Comparison of ENCODE assay signal across 12 cellular contexts in the genomic region with DNA sequence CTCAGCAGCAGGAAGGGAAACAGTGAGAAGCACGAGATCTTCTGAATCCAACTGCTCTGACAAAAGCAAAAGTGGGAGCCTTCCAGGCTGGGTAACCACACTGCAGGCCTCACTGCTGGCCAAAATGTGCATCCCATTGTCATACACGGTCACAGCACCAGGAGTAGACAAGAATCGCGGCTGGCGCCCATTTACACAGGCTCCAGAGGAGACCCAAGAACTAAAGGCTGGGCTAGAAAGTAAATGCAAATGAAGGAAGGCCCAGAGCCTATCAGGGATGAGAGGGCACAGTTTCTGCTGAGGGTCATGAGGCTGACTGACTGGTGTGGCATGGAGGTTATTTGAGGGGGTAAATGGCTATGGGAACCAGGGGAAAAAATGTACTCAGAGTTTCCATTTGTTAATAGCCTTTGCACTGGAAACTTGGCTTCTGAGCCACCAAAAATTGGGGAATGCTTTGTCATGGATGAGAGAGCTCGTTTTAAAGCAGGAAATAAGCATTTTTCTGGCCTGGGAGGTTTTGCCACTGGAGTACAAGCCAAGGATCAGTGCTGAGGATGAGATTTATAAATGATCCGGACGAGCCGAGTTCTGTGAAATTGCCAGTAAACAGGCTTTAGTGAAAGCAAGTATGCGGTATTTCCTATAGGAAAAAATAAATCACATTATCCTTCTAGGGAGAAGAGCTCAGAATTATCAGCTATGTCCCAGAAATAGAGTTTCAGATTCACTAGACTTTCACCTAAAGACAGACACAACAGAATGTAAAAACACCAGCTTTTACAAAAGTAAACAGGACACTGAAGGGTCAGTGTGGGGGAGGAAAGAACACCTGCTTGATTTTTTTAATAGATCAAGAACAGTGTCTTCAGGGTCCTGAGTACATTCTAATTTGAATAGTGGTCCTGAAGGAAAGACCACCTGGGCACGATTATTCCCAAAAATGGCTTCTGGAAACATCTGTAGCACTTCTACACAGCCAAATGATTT.
DNase-seq lines count a peak whose midpoint lies in the region; ATAC-seq, FAIRE-seq and TF ChIP-seq lines count a peak whose summit lies in the region.
"Had no signal": no experiment of that assay in that cellular context is flagged by ENCODE, and none has a peak within 500 bp of the region (broad histone marks: within the 10 kb centered on the region; RNA-seq: fewer than 3 reads in every experiment).

No MANE protein-coding gene starts in this region.

- H3K4me3 ChIP-seq in left lung (no peak overlapping the region), skeletal muscle tissue (ENCODE audit: low read length in 3 of 3) (no peak overlapping the region)

- no peaks in the 10 kb centered on the region for H3K27me3 Mint-ChIP-seq in activated T-helper 2 cell treated with anti-CD3 and anti-CD28 coated beads, Interferon-gamma antibody, Interleukin-2, Interleukin-4, amounts not matched to agents 10 μg/mL and 5 μg/mL and 100 μg/mL, durations not matched to agents 14 hours and 24 hours and 36 hours (ENCODE audit: low read depth)

- H3K9me3 ChIP-seq in left lung = no peaks in the 10 kb centered on the region
- H3K9me3 ChIP-seq in skeletal muscle tissue (ENCODE audit: control insufficient read depth in 3 of 3, low read length in 3 of 3) = no peaks in the 10 kb centered on the region

- intact Hi-C loops in activated T-helper 2 cell treated with anti-CD3 and anti-CD28 coated beads, Interferon-gamma antibody, Interleukin-2, Interleukin-4, amounts not matched to agents 10 μg/mL and 5 μg/mL and 100 μg/mL, durations not matched to agents 14 hours and 24 hours and 36 hours (cut with micrococcal nuclease) = no loop called here
- intact Hi-C loops in left lung (cut with DNase I) = no loop called here

- FAIRE-seq in GM12891 (lab: Jason Lieb, UNC) = peak; percentile 47
- FAIRE-seq: GM19239, keratinocyte had no signal

- H3K27me3 ChIP-seq in left lung (no peaks in the 10 kb centered on the region), skeletal muscle tissue (ENCODE audit: control insufficient read depth in 3 of 3, insufficient read depth in 3 of 3, low read length in 3 of 3) (no peaks in the 10 kb centered on the region)

- no peak for TF ChIP-seq CTCF in left lung (IDR thresholded peaks at IDR 0.05)
- TF ChIP-seq CTCF in GM10266 (IDR thresholded peaks at IDR 0.05; ENCODE audit: control insufficient read depth, insufficient read depth, low read depth, missing control alignments) = no peak

- no peak for DNase-seq in GM12891 (ENCODE audit: insufficient read length, low spot score)
- no peak for DNase-seq in activated T-helper 2 cell treated with anti-CD3 and anti-CD28 coated beads, Interferon-gamma antibody, Interleukin-2, Interleukin-4, amounts not matched to agents 10 μg/mL and 5 μg/mL and 100 μg/mL, durations not matched to agents 14 hours and 24 hours and 36 hours (ENCODE audit: low spot score)
- no peak for DNase-seq in left lung
- DNase-seq in NCI-H2107 (lab: John Stamatoyannopoulos, UW) = no peak
- DNase-seq in GM10266 (ENCODE audit: extremely low spot score) = no peak
- DNase-seq: effector CD4-positive, alpha-beta T cell; GDM1 had no signal

- no peak for TF ChIP-seq POLR2A in GM12891 (IDR thresholded peaks at IDR 0.05; ENCODE audit: low read depth, low read length)

- peak overlapping the region; percentile 47 for H3K27ac Mint-ChIP-seq in activated T-helper 2 cell treated with anti-CD3 and anti-CD28 coated beads, Interferon-gamma antibody, Interleukin-2, Interleukin-4, amounts not matched to agents 10 μg/mL and 5 μg/mL and 100 μg/mL, durations not matched to agents 14 hours and 24 hours and 36 hours

- ATAC-seq in left lung = peak; percentile 50
- no peak for ATAC-seq in GM18868 (IDR thresholded peaks at IDR 0.05; ENCODE audit: unreplicated experiment)
- no peak for ATAC-seq in SK-N-SH treated with all-trans-retinoic acid at 6 μM for 48 hours

- no peak overlapping the region for H3K4me3 Mint-ChIP-seq in activated T-helper 2 cell treated with anti-CD3 and anti-CD28 coated beads, Interferon-gamma antibody, Interleukin-2, Interleukin-4, amounts not matched to agents 10 μg/mL and 5 μg/mL and 100 μg/mL, durations not matched to agents 14 hours and 24 hours and 36 hours (ENCODE audit: low read depth)

- H3K4me1 ChIP-seq in left lung (no peaks in the 10 kb centered on the region), skeletal muscle tissue (ENCODE audit: control insufficient read depth in 3 of 3, insufficient read depth in 3 of 3, low read length in 3 of 3) (peaks cover 0 to 13% (median 4%) of the 10 kb centered on the region in 3 donors)

- no peaks in the 10 kb centered on the region for H3K9me3 Mint-ChIP-seq in activated T-helper 2 cell treated with anti-CD3 and anti-CD28 coated beads, Interferon-gamma antibody, Interleukin-2, Interleukin-4, amounts not matched to agents 10 μg/mL and 5 μg/mL and 100 μg/mL, durations not matched to agents 14 hours and 24 hours and 36 hours

- H3K4me1 Mint-ChIP-seq in activated T-helper 2 cell treated with anti-CD3 and anti-CD28 coated beads, Interferon-gamma antibody, Interleukin-2, Interleukin-4, amounts not matched to agents 10 μg/mL and 5 μg/mL and 100 μg/mL, durations not matched to agents 14 hours and 24 hours and 36 hours (ENCODE audit: low read depth) = peaks cover 13% of the 10 kb centered on the region

- H3K9ac ChIP-seq in skeletal muscle tissue (ENCODE audit: low read depth in 1 of 3, low read length in 3 of 3) = no peak overlapping the region

- H3K36me3 ChIP-seq in left lung (peaks cover 0 to 100% of the 10 kb centered on the region in 2 donors), skeletal muscle tissue (ENCODE audit: control insufficient read depth in 3 of 3, insufficient read depth in 3 of 3, low read length in 3 of 3) (peaks cover 65 to 69% (median 66%) of the 10 kb centered on the region in 3 donors)

- peaks cover 90% of the 10 kb centered on the region for H3K36me3 Mint-ChIP-seq in activated T-helper 2 cell treated with anti-CD3 and anti-CD28 coated beads, Interferon-gamma antibody, Interleukin-2, Interleukin-4, amounts not matched to agents 10 μg/mL and 5 μg/mL and 100 μg/mL, durations not matched to agents 14 hours and 24 hours and 36 hours (ENCODE audit: low read depth)

- H3K27ac ChIP-seq in left lung = peak overlapping the region; percentile 23 to 76
- H3K27ac ChIP-seq in skeletal muscle tissue (ENCODE audit: low read depth, low read length) = peak overlapping the region; percentile 72

TF ChIP-seq in GM12891, 5 proteins besides CTCF, POLR2A, EP300 and RAD21:
- no peak for TF ChIP-seq SPI1 (IDR thresholded peaks at IDR 0.05; ENCODE audit: low read depth, low read length)
- no peak for TF ChIP-seq POU2F2 (IDR thresholded peaks at IDR 0.05; ENCODE audit: low read depth, low read length)
- no peak for TF ChIP-seq PAX5 (IDR thresholded peaks at IDR 0.05; ENCODE audit: insufficient read depth, low read length, severe bottlenecking)
- TF ChIP-seq TAF1 (IDR thresholded peaks at IDR 0.05; ENCODE audit: low read depth, low read length) = no peak
- TF ChIP-seq POLR2AphosphoS5 (IDR thresholded peaks at IDR 0.05; ENCODE audit: low read depth, low read length) = no peak

TF ChIP-seq in SK-N-SH treated with all-trans-retinoic acid at 6 μM for 48 hours, 23 proteins besides CTCF, POLR2A, EP300 and RAD21:
- TF ChIP-seq CSDC2 (CRISPR knock-in tag; IDR thresholded peaks at IDR 0.05) = no peak
- TF ChIP-seq GLIS3 (CRISPR knock-in tag; IDR thresholded peaks at IDR 0.05) = no peak
- TF ChIP-seq, protein P1, sequence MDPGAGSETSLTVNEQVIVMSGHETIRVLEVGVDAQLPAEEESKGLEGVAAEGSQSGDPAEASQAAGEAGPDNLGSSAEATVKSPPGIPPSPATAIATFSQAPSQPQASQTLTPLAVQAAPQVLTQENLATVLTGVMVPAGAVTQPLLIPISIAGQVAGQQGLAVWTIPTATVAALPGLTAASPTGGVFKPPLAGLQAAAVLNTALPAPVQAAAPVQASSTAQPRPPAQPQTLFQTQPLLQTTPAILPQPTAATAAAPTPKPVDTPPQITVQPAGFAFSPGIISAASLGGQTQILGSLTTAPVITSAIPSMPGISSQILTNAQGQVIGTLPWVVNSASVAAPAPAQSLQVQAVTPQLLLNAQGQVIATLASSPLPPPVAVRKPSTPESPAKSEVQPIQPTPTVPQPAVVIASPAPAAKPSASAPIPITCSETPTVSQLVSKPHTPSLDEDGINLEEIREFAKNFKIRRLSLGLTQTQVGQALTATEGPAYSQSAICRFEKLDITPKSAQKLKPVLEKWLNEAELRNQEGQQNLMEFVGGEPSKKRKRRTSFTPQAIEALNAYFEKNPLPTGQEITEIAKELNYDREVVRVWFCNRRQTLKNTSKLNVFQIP (CRISPR knock-in tag; IDR thresholded peaks at IDR 0.05; ENCODE audit: borderline replicate concordance, low read depth) = no peak
- TF ChIP-seq TOX (CRISPR knock-in tag; IDR thresholded peaks at IDR 0.05; ENCODE audit: borderline replicate concordance) = no peak
- TF ChIP-seq ZC3H10 (CRISPR knock-in tag; IDR thresholded peaks at IDR 0.05) = no peak
- TF ChIP-seq PPARA (CRISPR knock-in tag; IDR thresholded peaks at IDR 0.05; ENCODE audit: borderline replicate concordance) = no peak
- TF ChIP-seq ZFP3 (CRISPR knock-in tag; IDR thresholded peaks at IDR 0.05) = no peak
- TF ChIP-seq ARNTL (CRISPR knock-in tag; IDR thresholded peaks at IDR 0.05; ENCODE audit: borderline replicate concordance, low read depth) = no peak
- TF ChIP-seq ZNF8 (CRISPR knock-in tag; IDR thresholded peaks at IDR 0.05) = no peak
- no peak for TF ChIP-seq SNAI2 (CRISPR knock-in tag; IDR thresholded peaks at IDR 0.05)
- no peak for TF ChIP-seq ZNF70 (CRISPR knock-in tag; IDR thresholded peaks at IDR 0.05)
- TF ChIP-seq, protein P2, sequence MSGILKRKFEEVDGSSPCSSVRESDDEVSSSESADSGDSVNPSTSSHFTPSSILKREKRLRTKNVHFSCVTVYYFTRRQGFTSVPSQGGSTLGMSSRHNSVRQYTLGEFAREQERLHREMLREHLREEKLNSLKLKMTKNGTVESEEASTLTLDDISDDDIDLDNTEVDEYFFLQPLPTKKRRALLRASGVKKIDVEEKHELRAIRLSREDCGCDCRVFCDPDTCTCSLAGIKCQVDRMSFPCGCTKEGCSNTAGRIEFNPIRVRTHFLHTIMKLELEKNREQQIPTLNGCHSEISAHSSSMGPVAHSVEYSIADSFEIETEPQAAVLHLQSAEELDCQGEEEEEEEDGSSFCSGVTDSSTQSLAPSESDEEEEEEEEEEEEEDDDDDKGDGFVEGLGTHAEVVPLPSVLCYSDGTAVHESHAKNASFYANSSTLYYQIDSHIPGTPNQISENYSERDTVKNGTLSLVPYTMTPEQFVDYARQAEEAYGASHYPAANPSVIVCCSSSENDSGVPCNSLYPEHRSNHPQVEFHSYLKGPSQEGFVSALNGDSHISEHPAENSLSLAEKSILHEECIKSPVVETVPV (CRISPR knock-in tag; IDR thresholded peaks at IDR 0.05) = no peak
- no peak for TF ChIP-seq ISL1 (CRISPR knock-in tag; IDR thresholded peaks at IDR 0.05)
- no peak for TF ChIP-seq ZNF565 (CRISPR knock-in tag; conservative IDR thresholded peaks at IDR 0.05; ENCODE audit: low read depth)
TF ChIP-seq in SK-N-SH treated with all-trans-retinoic acid at 6 μM for 48 hours: peak in this region for 0.
